In the genomic region with DNA sequence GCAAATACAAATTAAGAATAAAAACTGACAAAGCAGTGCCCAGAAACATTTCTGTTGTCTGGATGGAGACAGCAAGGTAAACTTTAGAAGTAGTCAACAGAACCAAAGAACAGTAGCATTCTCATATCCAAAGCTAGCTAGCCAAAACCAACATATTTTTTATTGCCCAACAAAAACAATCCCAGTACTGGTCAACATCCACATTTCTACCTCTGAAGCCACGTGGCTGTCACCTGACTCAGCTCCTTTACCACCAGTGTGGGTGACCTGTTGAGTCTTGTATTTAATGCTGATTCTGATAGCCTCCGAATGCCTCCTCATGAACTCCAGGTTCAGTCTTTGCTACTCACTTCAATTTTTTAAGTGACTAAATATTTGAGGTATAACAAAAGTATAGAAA, we compare ENCODE assay signal across 29 cellular contexts. TPM values are rescaled to one million over a fixed set of nuclear protein-coding genes. Genes with fewer than 3 reads are reported as not detected.
"Had no signal": no experiment of that assay in that cellular context is flagged by ENCODE, and none has a peak within 500 bp of the region (broad histone marks: within the 10 kb centered on the region; RNA-seq: fewer than 3 reads in every experiment).

No MANE protein-coding gene starts in this region.

- H3K27ac Mint-ChIP-seq: activated CD4-positive, alpha-beta memory T cell treated with anti-CD3 and anti-CD28 coated beads for 36 hours; activated naive CD4-positive, alpha-beta T cell treated with anti-CD3 and anti-CD28 coated beads for 36 hours; activated naive CD4-positive, alpha-beta T cell treated with anti-CD3 and anti-CD28 coated beads, Interleukin-2, amount 50 U/mL, for 72 hours; activated T-helper 1 cell treated with anti-CD3 and anti-CD28 coated beads, Interleukin-12 subunit alpha, Interleukin-12 subunit beta, Interleukin-2, Interleukin-4 antibody, amounts not matched to agents 30 ng/mL and 10 ng/mL and 1 ng/mL, durations not matched to agents 14 hours and 24 hours and 36 hours had no signal

- DNase-seq: activated CD4-positive, alpha-beta memory T cell treated with anti-CD3 and anti-CD28 coated beads for 36 hours; activated CD4-positive, alpha-beta T cell treated with anti-CD3 and anti-CD28 coated beads, Interleukin-2, amount 50 U/mL, for 1 hour; activated CD8-positive, alpha-beta memory T cell treated with anti-CD3 and anti-CD28 coated beads, Interleukin-2, amount 50 U/mL, for 4 hours; activated gamma-delta T cell treated with Interleukin-2 at 50 U/mL for 16 hours; activated naive CD4-positive, alpha-beta T cell treated with anti-CD3 and anti-CD28 coated beads for 36 hours; activated T-cell treated with anti-CD3 and anti-CD28 coated beads for 4 hours; activated T-cell treated with anti-CD3 and anti-CD28 coated beads, Interleukin-2, amount 50 U/mL, for 4 hours; amniotic stem cell; aorta; body of pancreas; central memory CD4-positive, alpha-beta T cell; NCI-H1105; NCI-H1417 treated with DMSO at 0.1 percent for 48 hours; NCI-H187 treated with DMSO at 0.1 percent for 48 hours; NCI-H2081; NCI-H226; NCI-H446 treated with DMSO at 0.1 percent for 48 hours; NCI-H524; NCI-H69; NCI-H82; SHP77; SJCRH30; T1000 had no signal

- ATAC-seq: activated naive CD4-positive, alpha-beta T cell treated with anti-CD3 and anti-CD28 coated beads, Interleukin-2, amount 50 U/mL, for 72 hours; activated T-cell treated with anti-CD3 and anti-CD28 coated beads, Interleukin-2, amount 50 U/mL, for 4 hours; body of pancreas; Panc1 had no signal

- H3K4me3 ChIP-seq: body of pancreas, SJCRH30, SK-N-MC had no signal

- H3K36me3 Mint-ChIP-seq: activated CD4-positive, alpha-beta memory T cell treated with anti-CD3 and anti-CD28 coated beads for 36 hours; activated naive CD4-positive, alpha-beta T cell treated with anti-CD3 and anti-CD28 coated beads, Interleukin-2, amount 50 U/mL, for 72 hours had no signal

- H3K9me3 ChIP-seq: body of pancreas, SJCRH30 had no signal

- H3K9ac ChIP-seq: KMS-11 had no signal

- H3K9me3 Mint-ChIP-seq: activated CD4-positive, alpha-beta memory T cell treated with anti-CD3 and anti-CD28 coated beads for 36 hours; activated naive CD4-positive, alpha-beta T cell treated with anti-CD3 and anti-CD28 coated beads for 36 hours; activated naive CD4-positive, alpha-beta T cell treated with anti-CD3 and anti-CD28 coated beads, Interleukin-2, amount 50 U/mL, for 72 hours; activated T-cell treated with anti-CD3 and anti-CD28 coated beads, Interleukin-2, amount 50 U/mL, for 4 hours; activated T-helper 1 cell treated with anti-CD3 and anti-CD28 coated beads, Interleukin-12 subunit alpha, Interleukin-12 subunit beta, Interleukin-2, Interleukin-4 antibody, amounts not matched to agents 30 ng/mL and 10 ng/mL and 1 ng/mL, durations not matched to agents 14 hours and 24 hours and 36 hours had no signal

- H3K4me3 Mint-ChIP-seq: activated CD4-positive, alpha-beta memory T cell treated with anti-CD3 and anti-CD28 coated beads for 36 hours; activated naive CD4-positive, alpha-beta T cell treated with anti-CD3 and anti-CD28 coated beads for 36 hours; activated T-cell treated with anti-CD3 and anti-CD28 coated beads, Interleukin-2, amount 50 U/mL, for 4 hours; activated T-helper 1 cell treated with anti-CD3 and anti-CD28 coated beads, Interleukin-12 subunit alpha, Interleukin-12 subunit beta, Interleukin-2, Interleukin-4 antibody, amounts not matched to agents 30 ng/mL and 10 ng/mL and 1 ng/mL, durations not matched to agents 14 hours and 24 hours and 36 hours had no signal

- H3K27me3 ChIP-seq: body of pancreas, SJCRH30 had no signal

- H3K27ac ChIP-seq: body of pancreas, KMS-11, SJCRH30, SK-N-MC had no signal

- H3K4me1 ChIP-seq: body of pancreas, SJCRH30 had no signal

- H3K4me2 ChIP-seq: KMS-11 had no signal

RNA-seq across cellular contexts. Expression of gene ANTXR1, which starts 43.1 kb away (rescaled TPM):
- total RNA-seq: activated CD4-positive, alpha-beta memory T cell treated with anti-CD3 and anti-CD28 coated beads for 36 hours; activated naive CD4-positive, alpha-beta T cell treated with anti-CD3 and anti-CD28 coated beads, Interleukin-2, amount 50 U/mL, for 72 hours; activated T-helper 1 cell treated with anti-CD3 and anti-CD28 coated beads, Interleukin-12 subunit alpha, Interleukin-12 subunit beta, Interleukin-2, Interleukin-4 antibody, amounts not matched to agents 30 ng/mL and 10 ng/mL and 1 ng/mL, durations not matched to agents 14 hours and 24 hours and 36 hours; T-helper 2 cell treated with Interferon-gamma antibody and Interleukin-4, amounts not matched to agents 100 ng/mL and 5 ng/mL, for 36 hours had no signal
